ENCODE assay signal across 32 cellular contexts in genomic region chr1:234327577-234328164, GRCh38. TPM values are rescaled to one million over a fixed set of nuclear protein-coding genes. Genes with fewer than 3 reads are reported as not detected.
"Had no signal": no experiment of that assay in that cellular context is flagged by ENCODE, and none has a peak within 500 bp of the region (broad histone marks: within the 10 kb centered on the region; RNA-seq: fewer than 3 reads in every experiment).

No MANE protein-coding gene starts in this region.

- DNase-seq: activated CD4-positive, alpha-beta T cell treated with anti-CD3 and anti-CD28 coated beads for 1 hour; activated CD4-positive, alpha-beta T cell treated with anti-CD3 and anti-CD28 coated beads, Interleukin-2, amount 10 ng/mL, durations not matched to agents 7 days and 5 days; activated CD4-positive, alpha-beta T cell treated with anti-CD3 and anti-CD28 coated beads, Interleukin-2, amount 50 U/mL, for 48 hours; activated CD4-positive, CD25-positive, alpha-beta regulatory T cell; activated CD8-positive, alpha-beta memory T cell treated with anti-CD3 and anti-CD28 coated beads for 24 hours; activated CD8-positive, alpha-beta memory T cell treated with anti-CD3 and anti-CD28 coated beads, Interleukin-2, amount 10 ng/mL, durations not matched to agents 7 days and 5 days; activated CD8-positive, alpha-beta memory T cell treated with anti-CD3 and anti-CD28 coated beads, Interleukin-2, amount 50 U/mL, for 48 hours; activated effector memory CD4-positive, alpha-beta T cell treated with anti-CD3 and anti-CD28 coated beads, Interleukin-2, amount 50 U/mL, for 16 hours; activated naive CD4-positive, alpha-beta T cell; activated naive CD4-positive, alpha-beta T cell treated with anti-CD3 and anti-CD28 coated beads, Interleukin-2, amount 50 U/mL, for 16 hours; activated naive CD8-positive, alpha-beta T cell treated with anti-CD3 and anti-CD28 coated beads for 36 hours; activated T-cell treated with anti-CD3 and anti-CD28 coated beads, Interleukin-2, amount 50 U/mL, for 48 hours; amniotic stem cell; MM.1S; NCI-H1092 treated with DMSO at 0.1 percent for 48 hours; NCI-H1417; NCI-H1694; NCI-H2029; NCI-H510A; NCI-H526; NCI-H748 treated with DMSO at 0.1 percent for 48 hours; NK-92 treated with Interleukin-12 subunit alpha and Interleukin-12 subunit beta, amount 100 ng/mL, for 24 hours; PC-3; Peyer's patch; RPMI8226; SHP77 treated with DMSO at 0.1 percent for 48 hours; SW 1271; T-helper 1 cell; T-helper 2 cell; T-helper 9 cell had no signal

- H3K27ac Mint-ChIP-seq: activated CD8-positive, alpha-beta memory T cell treated with anti-CD3 and anti-CD28 coated beads, Interleukin-2, amount 10 ng/mL, durations not matched to agents 7 days and 5 days had no signal

- H3K36me3 Mint-ChIP-seq: activated CD8-positive, alpha-beta memory T cell treated with anti-CD3 and anti-CD28 coated beads, Interleukin-2, amount 10 ng/mL, durations not matched to agents 7 days and 5 days; activated naive CD8-positive, alpha-beta T cell treated with anti-CD3 and anti-CD28 coated beads for 36 hours had no signal

- H3K9me3 Mint-ChIP-seq: activated CD4-positive, alpha-beta T cell treated with anti-CD3 and anti-CD28 coated beads, Interleukin-2, amount 10 ng/mL, durations not matched to agents 7 days and 5 days; activated naive CD8-positive, alpha-beta T cell treated with anti-CD3 and anti-CD28 coated beads for 36 hours; central memory CD8-positive, alpha-beta T cell had no signal

- H3K4me3 Mint-ChIP-seq: central memory CD8-positive, alpha-beta T cell had no signal

RNA-seq across cellular contexts. Expression of gene COA6, which starts 45.6 kb away (rescaled TPM):
- total RNA-seq: ascending aorta had no signal
